In the genomic region with DNA sequence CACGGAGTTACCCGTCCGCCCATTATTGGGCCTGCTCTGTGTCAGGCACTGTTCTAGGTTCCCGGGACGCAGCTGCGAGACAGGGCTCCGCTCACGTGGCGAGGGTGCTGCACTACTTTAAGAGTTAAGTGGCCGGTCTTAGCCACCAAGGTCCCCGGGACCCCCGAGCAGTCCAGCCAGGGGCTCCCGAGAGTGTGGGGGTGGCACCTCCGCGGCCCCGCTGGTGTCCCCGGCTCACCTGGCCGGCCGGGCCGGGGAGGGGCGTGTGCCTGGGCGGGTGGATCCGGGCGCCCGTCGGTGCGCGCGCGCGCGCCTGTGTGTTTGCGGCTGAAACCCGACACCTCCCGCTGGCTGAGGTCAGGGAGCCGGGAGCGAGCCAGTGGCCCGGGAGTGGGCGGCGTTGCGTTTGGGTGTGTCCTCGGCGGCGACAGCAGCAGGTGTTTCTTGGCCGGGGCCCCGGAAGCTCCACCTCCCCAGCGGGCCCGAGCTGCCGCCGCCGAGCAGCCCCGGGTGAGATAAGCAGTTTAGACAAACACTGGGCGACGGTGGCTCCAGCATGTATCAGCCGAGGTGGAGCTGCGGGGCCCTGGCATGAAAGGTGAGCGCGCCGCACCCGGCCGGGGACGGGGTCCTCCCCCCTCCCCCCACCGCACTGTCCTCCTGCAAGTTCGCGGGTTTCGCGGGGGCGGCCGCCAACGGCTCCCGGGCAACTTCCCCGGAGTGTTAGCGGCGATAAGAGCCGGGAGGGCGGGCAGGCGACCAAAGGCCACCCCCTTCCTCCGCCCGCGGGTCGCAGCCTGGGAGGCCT, we compare ENCODE assay signal across 8 cellular contexts. TPM values are rescaled to one million over a fixed set of nuclear protein-coding genes. Genes with fewer than 3 reads are reported as not detected.
DNase-seq lines count a peak whose midpoint lies in the region; ATAC-seq and TF ChIP-seq lines count a peak whose summit lies in the region.

A gene (plus strand): TSS at position 522 of the 808 bp plus-strand sequence. CDS start 70 bp downstream, at position 592.

- TF ChIP-seq CTCF in GM12875 (IDR thresholded peaks at IDR 0.05; ENCODE audit: borderline replicate concordance, insufficient read depth, low read depth, low read length), result no peak
- no peak for TF ChIP-seq CTCF in ascending aorta (IDR thresholded peaks at IDR 0.05)
- no peak for TF ChIP-seq CTCF in retinal pigment epithelial cell (conservative IDR thresholded peaks at IDR 0.05; ENCODE audit: low read depth, low read length)

- peaks cover 12 to 41% of the 10 kb centered on the region in 2 donors for H3K4me1 ChIP-seq in ascending aorta
- peaks cover 22% of the 10 kb centered on the region for H3K4me1 ChIP-seq in right cardiac atrium (ENCODE audit: control insufficient read depth, insufficient read depth, low read length)

- intact Hi-C loops in ascending aorta (cut with DNase I), result loop anchor here (5.0 kb wide), 2 partner anchors 311 to 491 kb away; no protein-coding TSS in a partner anchor
- intact Hi-C loops in right cardiac atrium (cut with DNase I), result loop anchor here (5.0 to 10.0 kb wide), 6 partner anchors 56 to 308 kb away; no protein-coding TSS in a partner anchor

- peak within 1 kb of the TSS; percentile 80 for H3K4me3 ChIP-seq in GM12875 (ENCODE audit: low read depth, low read length)
- H3K4me3 ChIP-seq in ascending aorta, result peak within 1 kb of the TSS; percentile 64 to 83
- H3K4me3 ChIP-seq in right cardiac atrium (ENCODE audit: low read length), result peak within 1 kb of the TSS; percentile 45
- H3K4me3 ChIP-seq in retinal pigment epithelial cell (ENCODE audit: low read length), result peak within 1 kb of the TSS; percentile 71

- DNase-seq in NCI-H1105 (lab: John Stamatoyannopoulos, UW), result peak; percentile 75
- DNase-seq in SW 1271 (lab: John Stamatoyannopoulos, UW), result peak; percentile 75 to 87
- DNase-seq in ascending aorta (ENCODE audit: low spot score in 2 of 2), result peak; percentile 65 to 94
- DNase-seq in right cardiac atrium, result peak; percentile 92 to 97 (median 96)
- DNase-seq in retinal pigment epithelial cell (ENCODE audit: low read depth), result no peak
- no peak for DNase-seq in middle frontal gyrus (ENCODE audit: extremely low spot score, low spot score)

- WGBS in right cardiac atrium, result under 1% methylated on average over 81 of the region's 81 CpGs

- ATAC-seq in HG02610 (IDR thresholded peaks at IDR 0.05; ENCODE audit: unreplicated experiment) (peak; percentile 28), right cardiac atrium (peak; percentile 60)

- no peaks in the 10 kb centered on the region for H3K36me3 ChIP-seq in ascending aorta

- H3K9me3 ChIP-seq in ascending aorta, result no peaks in the 10 kb centered on the region
- H3K9me3 ChIP-seq in right cardiac atrium (ENCODE audit: control insufficient read depth, low read length), result no peaks in the 10 kb centered on the region

- H3K27ac ChIP-seq in ascending aorta (peak within 1 kb of the TSS; percentile 91 to 92), right cardiac atrium (ENCODE audit: low read length) (peak within 1 kb of the TSS; percentile 71)

- H3K27me3 ChIP-seq in ascending aorta (no peaks in the 10 kb centered on the region), right cardiac atrium (ENCODE audit: control insufficient read depth, insufficient read depth) (no peaks in the 10 kb centered on the region)

RNA-seq across cellular contexts. Expression of the gene that starts here (rescaled TPM):
- total RNA-seq in ascending aorta (120 TPM), right cardiac atrium (10 to 100 TPM; 70.8 to 99.8 (median 92.5) TPM)
- 40.3 TPM for polyA plus RNA-seq in right cardiac atrium

Comparison
In these comparisons a context has a peak if more than half of its experiments do, and no peak if none do; other contexts are left out.
1. DNase-seq: peak in NCI-H1105 (single experiment), SW 1271 (2 of 2), ascending aorta (2 of 2) and right cardiac atrium (3 of 3); none in retinal pigment epithelial cell (single experiment) and middle frontal gyrus (single experiment).
2. Peak in every context shown above with its lines, with median percentiles within 50 percentile points of each other: H3K4me3 ChIP-seq.